In genomic region chr16:87570938-87571867, GRCh38 we compare ENCODE assay signal across 8 cellular contexts. TPM values are rescaled to one million over a fixed set of nuclear protein-coding genes. Genes with fewer than 3 reads are reported as not detected.
DNase-seq lines count a peak whose midpoint lies in the region; ATAC-seq and TF ChIP-seq lines count a peak whose summit lies in the region.

No MANE protein-coding gene starts in this region.

- peaks cover 13% of the 10 kb centered on the region for H3F3A ChIP-seq in GM23338 (replicated peaks; ENCODE audit: low read depth)

- H3K4me3 Mint-ChIP-seq in GM23338 = no peak overlapping the region

- peaks cover 8% of the 10 kb centered on the region for H3K27me3 Mint-ChIP-seq in GM23338 (ENCODE audit: insufficient read depth, low read depth, poor library complexity)

- no peaks in the 10 kb centered on the region for H3K9me2 ChIP-seq in GM23338 (ENCODE audit: insufficient read depth)

- no peaks in the 10 kb centered on the region for H3K36me3 ChIP-seq in GM23338 (ENCODE audit: insufficient read depth)

- 0 out of 2 replicates have a peak overlapping the region, but pooled peaks have one; percentile 21 for H3K27ac Mint-ChIP-seq in GM23338

- ATAC-seq in GM23338 = peak; percentile 68
- peak; percentile 86 for ATAC-seq in left ventricle myocardium superior
- no peak for ATAC-seq in stimulated activated naive CD8-positive, alpha-beta T cell treated with anti-CD3 and anti-CD28 coated beads, Interleukin-15, Interleukin-2, amounts not matched to agents 100 U/mL and 50 U/mL, for 24 hours
- ATAC-seq in GM21825 (IDR thresholded peaks at IDR 0.05; ENCODE audit: unreplicated experiment) = no peak

- DNase-seq in AG09309 (ENCODE audit: low read depth) (no peak), GM23338 (ENCODE audit: low spot score) (peak; percentile 89), left ventricle myocardium superior (peak; percentile 69), GM20000 (ENCODE audit: low spot score) (no peak)
- DNase-seq in stimulated activated naive CD8-positive, alpha-beta T cell treated with anti-CD3 and anti-CD28 coated beads, Interleukin-15, Interleukin-2, amounts not matched to agents 100 U/mL and 50 U/mL, for 24 hours = peak; percentile 33
- no peak for DNase-seq in NK-92 treated with Interleukin-12 subunit alpha and Interleukin-12 subunit beta, amount 100 ng/mL, for 24 hours (lab: John Stamatoyannopoulos, UW)

- H3K4me1 ChIP-seq in GM23338 (ENCODE audit: insufficient read depth) = peaks cover 16% of the 10 kb centered on the region

- H3K36me3 Mint-ChIP-seq in GM23338 (ENCODE audit: low read depth) = no peaks in the 10 kb centered on the region

- TF ChIP-seq CTCF in AG09309 (IDR thresholded peaks at IDR 0.05; ENCODE audit: control insufficient read depth, insufficient read depth, low read depth, low read length, missing control alignments) (peak; percentile 55), GM23338 (conservative IDR thresholded peaks at IDR 0.05; ENCODE audit: low read depth in 2 of 2) (peak; percentile 71 to 79), VCaP (conservative IDR thresholded peaks at IDR 0.05) (peak; percentile 52), GM20000 (IDR thresholded peaks at IDR 0.05; ENCODE audit: extremely low read depth, missing control alignments) (no peak)

- H3K4me1 Mint-ChIP-seq in GM23338 = peaks cover 25% of the 10 kb centered on the region

- H3K79me2 ChIP-seq in GM23338 (replicated peaks; ENCODE audit: insufficient read depth) = no peaks in the 10 kb centered on the region

- no peaks in the 10 kb centered on the region for H4K20me1 ChIP-seq in GM23338 (replicated peaks; ENCODE audit: insufficient read depth)

- no peak overlapping the region for H3K4me2 ChIP-seq in GM23338

- no peak overlapping the region for H3K27ac ChIP-seq in GM23338 (ENCODE audit: low read depth)
- H3K27ac ChIP-seq in VCaP = no peak overlapping the region

- H3K9me3 Mint-ChIP-seq in GM23338 = peaks cover 3% of the 10 kb centered on the region; the same call in 1 of the 3 replicates

- intact Hi-C loops in left ventricle myocardium superior (cut with micrococcal nuclease) = no loop called here

- no peaks in the 10 kb centered on the region for H3K27me3 ChIP-seq in GM23338 (ENCODE audit: insufficient read depth)

- H3K4me3 ChIP-seq in AG09309 (ENCODE audit: control insufficient read depth, low read depth, low read length) (no peak overlapping the region), GM23338 (no peak overlapping the region)

- H2AFZ ChIP-seq in GM23338 = peak overlapping the region; percentile 83

TF ChIP-seq in GM23338, 12 proteins besides CTCF, POLR2A, EP300 and RAD21 (continues in another document):
- TF ChIP-seq, protein P1, sequence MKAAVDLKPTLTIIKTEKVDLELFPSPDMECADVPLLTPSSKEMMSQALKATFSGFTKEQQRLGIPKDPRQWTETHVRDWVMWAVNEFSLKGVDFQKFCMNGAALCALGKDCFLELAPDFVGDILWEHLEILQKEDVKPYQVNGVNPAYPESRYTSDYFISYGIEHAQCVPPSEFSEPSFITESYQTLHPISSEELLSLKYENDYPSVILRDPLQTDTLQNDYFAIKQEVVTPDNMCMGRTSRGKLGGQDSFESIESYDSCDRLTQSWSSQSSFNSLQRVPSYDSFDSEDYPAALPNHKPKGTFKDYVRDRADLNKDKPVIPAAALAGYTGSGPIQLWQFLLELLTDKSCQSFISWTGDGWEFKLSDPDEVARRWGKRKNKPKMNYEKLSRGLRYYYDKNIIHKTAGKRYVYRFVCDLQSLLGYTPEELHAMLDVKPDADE (IDR thresholded peaks at IDR 0.05) = no peak
- TF ChIP-seq, protein P2, sequence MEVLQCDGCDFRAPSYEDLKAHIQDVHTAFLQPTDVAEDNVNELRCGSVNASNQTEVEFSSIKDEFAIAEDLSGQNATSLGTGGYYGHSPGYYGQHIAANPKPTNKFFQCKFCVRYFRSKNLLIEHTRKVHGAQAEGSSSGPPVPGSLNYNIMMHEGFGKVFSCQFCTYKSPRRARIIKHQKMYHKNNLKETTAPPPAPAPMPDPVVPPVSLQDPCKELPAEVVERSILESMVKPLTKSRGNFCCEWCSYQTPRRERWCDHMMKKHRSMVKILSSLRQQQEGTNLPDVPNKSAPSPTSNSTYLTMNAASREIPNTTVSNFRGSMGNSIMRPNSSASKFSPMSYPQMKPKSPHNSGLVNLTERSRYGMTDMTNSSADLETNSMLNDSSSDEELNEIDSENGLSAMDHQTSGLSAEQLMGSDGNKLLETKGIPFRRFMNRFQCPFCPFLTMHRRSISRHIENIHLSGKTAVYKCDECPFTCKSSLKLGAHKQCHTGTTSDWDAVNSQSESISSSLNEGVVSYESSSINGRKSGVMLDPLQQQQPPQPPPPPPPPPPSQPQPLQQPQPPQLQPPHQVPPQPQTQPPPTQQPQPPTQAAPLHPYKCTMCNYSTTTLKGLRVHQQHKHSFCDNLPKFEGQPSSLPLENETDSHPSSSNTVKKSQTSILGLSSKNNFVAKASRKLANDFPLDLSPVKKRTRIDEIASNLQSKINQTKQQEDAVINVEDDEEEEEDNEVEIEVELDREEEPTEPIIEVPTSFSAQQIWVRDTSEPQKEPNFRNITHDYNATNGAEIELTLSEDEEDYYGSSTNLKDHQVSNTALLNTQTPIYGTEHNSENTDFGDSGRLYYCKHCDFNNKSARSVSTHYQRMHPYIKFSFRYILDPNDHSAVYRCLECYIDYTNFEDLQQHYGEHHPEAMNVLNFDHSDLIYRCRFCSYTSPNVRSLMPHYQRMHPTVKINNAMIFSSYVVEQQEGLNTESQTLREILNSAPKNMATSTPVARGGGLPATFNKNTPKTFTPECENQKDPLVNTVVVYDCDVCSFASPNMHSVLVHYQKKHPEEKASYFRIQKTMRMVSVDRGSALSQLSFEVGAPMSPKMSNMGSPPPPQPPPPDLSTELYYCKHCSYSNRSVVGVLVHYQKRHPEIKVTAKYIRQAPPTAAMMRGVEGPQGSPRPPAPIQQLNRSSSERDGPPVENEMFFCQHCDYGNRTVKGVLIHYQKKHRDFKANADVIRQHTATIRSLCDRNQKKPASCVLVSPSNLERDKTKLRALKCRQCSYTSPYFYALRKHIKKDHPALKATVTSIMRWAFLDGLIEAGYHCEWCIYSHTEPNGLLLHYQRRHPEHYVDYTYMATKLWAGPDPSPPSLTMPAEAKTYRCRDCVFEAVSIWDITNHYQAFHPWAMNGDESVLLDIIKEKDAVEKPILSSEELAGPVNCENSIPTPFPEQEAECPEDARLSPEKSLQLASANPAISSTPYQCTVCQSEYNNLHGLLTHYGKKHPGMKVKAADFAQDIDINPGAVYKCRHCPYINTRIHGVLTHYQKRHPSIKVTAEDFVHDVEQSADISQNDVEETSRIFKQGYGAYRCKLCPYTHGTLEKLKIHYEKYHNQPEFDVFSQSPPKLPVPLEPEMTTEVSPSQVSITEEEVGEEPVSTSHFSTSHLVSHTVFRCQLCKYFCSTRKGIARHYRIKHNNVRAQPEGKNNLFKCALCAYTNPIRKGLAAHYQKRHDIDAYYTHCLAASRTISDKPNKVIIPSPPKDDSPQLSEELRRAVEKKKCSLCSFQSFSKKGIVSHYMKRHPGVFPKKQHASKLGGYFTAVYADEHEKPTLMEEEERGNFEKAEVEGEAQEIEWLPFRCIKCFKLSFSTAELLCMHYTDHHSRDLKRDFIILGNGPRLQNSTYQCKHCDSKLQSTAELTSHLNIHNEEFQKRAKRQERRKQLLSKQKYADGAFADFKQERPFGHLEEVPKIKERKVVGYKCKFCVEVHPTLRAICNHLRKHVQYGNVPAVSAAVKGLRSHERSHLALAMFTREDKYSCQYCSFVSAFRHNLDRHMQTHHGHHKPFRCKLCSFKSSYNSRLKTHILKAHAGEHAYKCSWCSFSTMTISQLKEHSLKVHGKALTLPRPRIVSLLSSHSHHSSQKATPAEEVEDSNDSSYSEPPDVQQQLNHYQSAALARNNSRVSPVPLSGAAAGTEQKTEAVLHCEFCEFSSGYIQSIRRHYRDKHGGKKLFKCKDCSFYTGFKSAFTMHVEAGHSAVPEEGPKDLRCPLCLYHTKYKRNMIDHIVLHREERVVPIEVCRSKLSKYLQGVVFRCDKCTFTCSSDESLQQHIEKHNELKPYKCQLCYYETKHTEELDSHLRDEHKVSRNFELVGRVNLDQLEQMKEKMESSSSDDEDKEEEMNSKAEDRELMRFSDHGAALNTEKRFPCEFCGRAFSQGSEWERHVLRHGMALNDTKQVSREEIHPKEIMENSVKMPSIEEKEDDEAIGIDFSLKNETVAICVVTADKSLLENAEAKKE (CRISPR knock-in tag; IDR thresholded peaks at IDR 0.05) = no peak
- no peak for TF ChIP-seq JUNB (IDR thresholded peaks at IDR 0.05; ENCODE audit: unreplicated experiment)
- no peak for TF ChIP-seq EZH2phosphoT487 (IDR thresholded peaks at IDR 0.05; ENCODE audit: unreplicated experiment)
- no peak for TF ChIP-seq NANOG (IDR thresholded peaks at IDR 0.05; ENCODE audit: borderline replicate concordance)
- no peak for TF ChIP-seq POLR2AphosphoS5 (IDR thresholded peaks at IDR 0.05; ENCODE audit: low read depth)
- TF ChIP-seq EZH2 (IDR thresholded peaks at IDR 0.05; ENCODE audit: low read depth, unreplicated experiment) = no peak
- TF ChIP-seq ZNF331 (CRISPR knock-in tag; IDR thresholded peaks at IDR 0.05; ENCODE audit: low read depth) = no peak
- TF ChIP-seq, protein P3, sequence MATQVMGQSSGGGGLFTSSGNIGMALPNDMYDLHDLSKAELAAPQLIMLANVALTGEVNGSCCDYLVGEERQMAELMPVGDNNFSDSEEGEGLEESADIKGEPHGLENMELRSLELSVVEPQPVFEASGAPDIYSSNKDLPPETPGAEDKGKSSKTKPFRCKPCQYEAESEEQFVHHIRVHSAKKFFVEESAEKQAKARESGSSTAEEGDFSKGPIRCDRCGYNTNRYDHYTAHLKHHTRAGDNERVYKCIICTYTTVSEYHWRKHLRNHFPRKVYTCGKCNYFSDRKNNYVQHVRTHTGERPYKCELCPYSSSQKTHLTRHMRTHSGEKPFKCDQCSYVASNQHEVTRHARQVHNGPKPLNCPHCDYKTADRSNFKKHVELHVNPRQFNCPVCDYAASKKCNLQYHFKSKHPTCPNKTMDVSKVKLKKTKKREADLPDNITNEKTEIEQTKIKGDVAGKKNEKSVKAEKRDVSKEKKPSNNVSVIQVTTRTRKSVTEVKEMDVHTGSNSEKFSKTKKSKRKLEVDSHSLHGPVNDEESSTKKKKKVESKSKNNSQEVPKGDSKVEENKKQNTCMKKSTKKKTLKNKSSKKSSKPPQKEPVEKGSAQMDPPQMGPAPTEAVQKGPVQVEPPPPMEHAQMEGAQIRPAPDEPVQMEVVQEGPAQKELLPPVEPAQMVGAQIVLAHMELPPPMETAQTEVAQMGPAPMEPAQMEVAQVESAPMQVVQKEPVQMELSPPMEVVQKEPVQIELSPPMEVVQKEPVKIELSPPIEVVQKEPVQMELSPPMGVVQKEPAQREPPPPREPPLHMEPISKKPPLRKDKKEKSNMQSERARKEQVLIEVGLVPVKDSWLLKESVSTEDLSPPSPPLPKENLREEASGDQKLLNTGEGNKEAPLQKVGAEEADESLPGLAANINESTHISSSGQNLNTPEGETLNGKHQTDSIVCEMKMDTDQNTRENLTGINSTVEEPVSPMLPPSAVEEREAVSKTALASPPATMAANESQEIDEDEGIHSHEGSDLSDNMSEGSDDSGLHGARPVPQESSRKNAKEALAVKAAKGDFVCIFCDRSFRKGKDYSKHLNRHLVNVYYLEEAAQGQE (IDR thresholded peaks at IDR 0.05; ENCODE audit: unreplicated experiment) = no peak

RNA-seq across cellular contexts. Expression of gene JPH3, which starts 31.1 kb away (rescaled TPM):
- total RNA-seq in GM23338 (2014; rRNA removed; shearing (Covaris generic)) = 35.2 and 38.3 TPM in 2 replicates
- 8.4 and 8.8 TPM in 2 replicates for polyA plus RNA-seq in GM23338 (2016; fragmentation: Nextera tagmentation; extraction: Ambion mirVana)
- total RNA-seq in left ventricle myocardium superior = 0.12 TPM

Comparison
In these comparisons a context has a peak if more than half of its experiments do, and no peak if none do; other contexts are left out.
1. DNase-seq: peak in GM23338 (single experiment), left ventricle myocardium superior (single experiment) and stimulated activated naive CD8-positive, alpha-beta T cell treated with anti-CD3 and anti-CD28 coated beads, Interleukin-15, Interleukin-2, amounts not matched to agents 100 U/mL and 50 U/mL, for 24 hours (single experiment); none in AG09309 (single experiment), GM20000 (single experiment) and NK-92 treated with Interleukin-12 subunit alpha and Interleukin-12 subunit beta, amount 100 ng/mL, for 24 hours (single experiment).
2. ATAC-seq: peak in GM23338 (single experiment) and left ventricle myocardium superior (single experiment); none in stimulated activated naive CD8-positive, alpha-beta T cell treated with anti-CD3 and anti-CD28 coated beads, Interleukin-15, Interleukin-2, amounts not matched to agents 100 U/mL and 50 U/mL, for 24 hours (single experiment) and GM21825 (single experiment).
3. RNA of gene JPH3, which starts 31.1 kb away (total RNA-seq): 35.2 to 38.3 TPM in GM23338; 0.12 TPM in left ventricle myocardium superior (single experiment); every median in the first group is over 10 times any median in the second.